ENCODE assay signal across 8 cellular contexts in genomic region chr7:28179081-28180030, GRCh38. TPM values are rescaled to one million over a fixed set of nuclear protein-coding genes. Genes with fewer than 3 reads are reported as not detected.
DNase-seq lines count a peak whose midpoint lies in the region; ATAC-seq and TF ChIP-seq lines count a peak whose summit lies in the region.

No MANE protein-coding gene starts in this region.

- TF ChIP-seq CTCF in PC-3 (conservative IDR thresholded peaks at IDR 0.05; ENCODE audit: low read depth, low read length) (no peak), fibroblast of mammary gland (conservative IDR thresholded peaks at IDR 0.05; ENCODE audit: control insufficient read depth, insufficient read depth, low read depth, low read length) (no peak)

- no peaks in the 10 kb centered on the region for H3K9me3 ChIP-seq in PC-3 (ENCODE audit: low read length)

- H3K4me3 Mint-ChIP-seq in natural killer cell treated with Interleukin-12 subunit alpha and Interleukin-12 subunit beta and Interleukin-15 and Interleukin-18, amount 100 ng/mL, for 72 hours, result peak overlapping the region; percentile 77
- H3K4me3 Mint-ChIP-seq in stimulated activated naive CD8-positive, alpha-beta T cell treated with anti-CD3 and anti-CD28 coated beads, Interleukin-15, Interleukin-2, amounts not matched to agents 100 ng/mL and 50 ng/mL, for 24 hours, result peak overlapping the region; percentile 80

- H3K4me1 Mint-ChIP-seq in natural killer cell treated with Interleukin-12 subunit alpha and Interleukin-12 subunit beta and Interleukin-15 and Interleukin-18, amount 100 ng/mL, for 72 hours (ENCODE audit: low read depth in 2 of 2), result peaks cover 53 to 58% of the 10 kb centered on the region in 2 donors
- H3K4me1 Mint-ChIP-seq in stimulated activated naive CD8-positive, alpha-beta T cell treated with anti-CD3 and anti-CD28 coated beads, Interleukin-15, Interleukin-2, amounts not matched to agents 100 ng/mL and 50 ng/mL, for 24 hours (ENCODE audit: low read depth), result peaks cover 68% of the 10 kb centered on the region

- no peaks in the 10 kb centered on the region for H3K27me3 Mint-ChIP-seq in natural killer cell treated with Interleukin-12 subunit alpha and Interleukin-12 subunit beta and Interleukin-15 and Interleukin-18, amount 100 ng/mL, for 72 hours
- no peaks in the 10 kb centered on the region for H3K27me3 Mint-ChIP-seq in stimulated activated naive CD8-positive, alpha-beta T cell treated with anti-CD3 and anti-CD28 coated beads, Interleukin-15, Interleukin-2, amounts not matched to agents 100 ng/mL and 50 ng/mL, for 24 hours

- peak overlapping the region; percentile 92 for H3K4me2 ChIP-seq in PC-3 (ENCODE audit: low read length)

- H3K27me3 ChIP-seq in PC-3 (ENCODE audit: low read length), result no peaks in the 10 kb centered on the region

- H3K27ac Mint-ChIP-seq in natural killer cell treated with Interleukin-12 subunit alpha and Interleukin-12 subunit beta and Interleukin-15 and Interleukin-18, amount 100 ng/mL, for 72 hours, result peak overlapping the region; percentile 66 to 70
- H3K27ac Mint-ChIP-seq in stimulated activated naive CD8-positive, alpha-beta T cell treated with anti-CD3 and anti-CD28 coated beads, Interleukin-15, Interleukin-2, amounts not matched to agents 100 ng/mL and 50 ng/mL, for 24 hours, result peak overlapping the region; percentile 74

- intact Hi-C loops in PC-3 (cut with micrococcal nuclease), result no loop called here

- no peaks in the 10 kb centered on the region for H3K36me3 Mint-ChIP-seq in natural killer cell treated with Interleukin-12 subunit alpha and Interleukin-12 subunit beta and Interleukin-15 and Interleukin-18, amount 100 ng/mL, for 72 hours
- no peaks in the 10 kb centered on the region for H3K36me3 Mint-ChIP-seq in stimulated activated naive CD8-positive, alpha-beta T cell treated with anti-CD3 and anti-CD28 coated beads, Interleukin-15, Interleukin-2, amounts not matched to agents 100 ng/mL and 50 ng/mL, for 24 hours (ENCODE audit: low read depth)

- no peaks in the 10 kb centered on the region for H3K9me3 Mint-ChIP-seq in natural killer cell treated with Interleukin-12 subunit alpha and Interleukin-12 subunit beta and Interleukin-15 and Interleukin-18, amount 100 ng/mL, for 72 hours
- H3K9me3 Mint-ChIP-seq in stimulated activated naive CD8-positive, alpha-beta T cell treated with anti-CD3 and anti-CD28 coated beads, Interleukin-15, Interleukin-2, amounts not matched to agents 100 ng/mL and 50 ng/mL, for 24 hours, result no peaks in the 10 kb centered on the region

- peak overlapping the region; percentile 79 for H2AFZ ChIP-seq in PC-3 (ENCODE audit: low read length)

- BruUV-seq in PC-3 (replicated peaks; lab: Mats Ljungman, UMichigan), result no TSS peak

- peak overlapping the region; percentile 60 for H3K9ac ChIP-seq in PC-3 (ENCODE audit: low read length)

- H4K20me1 ChIP-seq in PC-3 (ENCODE audit: low read length), result no peaks in the 10 kb centered on the region

- POLR2A ChIA-PET in PC-3 (lab: Charles Lee; ENCODE audit: unreplicated experiment), result no interaction called here

- peaks cover 12% of the 10 kb centered on the region for H3K4me1 ChIP-seq in PC-3 (ENCODE audit: insufficient read depth, low read length)

- H3K79me2 ChIP-seq in PC-3 (ENCODE audit: low read length), result peaks cover 17% of the 10 kb centered on the region; the same call in 1 of the 2 replicates

- DNase-seq in AG20443 (ENCODE audit: low spot score), result peak; percentile 91
- peak; percentile 58 for DNase-seq in PC-3
- DNase-seq in activated T-helper 1 cell treated with Interleukin-2 at 50 U/mL for 16 hours (ENCODE audit: low read depth), result peak; percentile 70
- DNase-seq in fibroblast of mammary gland (ENCODE audit: low read depth), result no peak
- peak; percentile 84 for DNase-seq in natural killer cell treated with Interleukin-12 subunit alpha and Interleukin-12 subunit beta and Interleukin-15 and Interleukin-18, amount 100 ng/mL, for 72 hours (ENCODE audit: low spot score)

- H3F3A ChIP-seq in PC-3 (ENCODE audit: low read length, unreplicated experiment), result no peaks in the 10 kb centered on the region

- CTCF ChIA-PET in PC-3 (lab: Charles Lee), result no interaction called here

- H3K4me3 ChIP-seq in PC-3 (ENCODE audit: low read length) (peak overlapping the region; percentile 79), fibroblast of mammary gland (ENCODE audit: control insufficient read depth, low read depth, low read length) (peak overlapping the region; percentile 65)

- ATAC-seq in GM19035 (IDR thresholded peaks at IDR 0.05; ENCODE audit: unreplicated experiment) (peak; percentile 80), HG03342 (IDR thresholded peaks at IDR 0.05; ENCODE audit: unreplicated experiment) (peak; percentile 82), PC-3 (peak; percentile 76)
- peak; percentile 85 to 89 for ATAC-seq in natural killer cell treated with Interleukin-12 subunit alpha and Interleukin-12 subunit beta and Interleukin-15 and Interleukin-18, amount 100 ng/mL, for 72 hours

- H3K27ac ChIP-seq in PC-3 (ENCODE audit: low read length), result no peak overlapping the region

- no peaks in the 10 kb centered on the region for H3K9me2 ChIP-seq in PC-3 (replicated peaks; ENCODE audit: low read length)

- H3K36me3 ChIP-seq in PC-3 (ENCODE audit: low read depth, low read length), result no peaks in the 10 kb centered on the region

RNA-seq across cellular contexts. Expression of gene JAZF1, which starts 1.2 kb away (rescaled TPM):
- 2.2 and 2.3 TPM in 2 replicates for total RNA-seq in PC-3 (2014; rRNA removed)
- total RNA-seq in natural killer cell treated with Interleukin-12 subunit alpha and Interleukin-12 subunit beta and Interleukin-15 and Interleukin-18, amount 100 ng/mL, for 72 hours, result 10 to 100 TPM; 12.6 to 23.6 TPM
